In genomic region chr7:136245327-136246004, GRCh38 we compare ENCODE assay signal across 25 cellular contexts.
"Had no signal": no experiment of that assay in that cellular context is flagged by ENCODE, and none has a peak within 500 bp of the region (broad histone marks: within the 10 kb centered on the region; RNA-seq: fewer than 3 reads in every experiment).

No MANE protein-coding gene starts in this region.

- H3K36me3 ChIP-seq: left ventricle myocardium inferior, neural progenitor cell, neutrophil, ovary, right atrium auricular region, right lobe of liver, suprapubic skin, thoracic aorta, tibial artery, upper lobe of right lung had no signal

- H3K27ac ChIP-seq: hepatocyte, left ventricle myocardium inferior, neural progenitor cell, neutrophil, ovary, right atrium auricular region, right lobe of liver, suprapubic skin, thoracic aorta, tibial artery, upper lobe of right lung had no signal

- DNase-seq: islet precursor cell; left ventricle myocardium inferior; naive thymus-derived CD8-positive, alpha-beta T cell; nephron progenitor cell; occipital lobe; ovary; right lobe of liver; stimulated activated CD4-positive, alpha-beta T cell treated with anti-CD3 and anti-CD28 coated beads, Interleukin-1b, Interleukin-23, amount 100 ng/mL, for 48 hours; stimulated activated CD4-positive, alpha-beta T cell treated with anti-CD3 and anti-CD28 coated beads, Interleukin-2, amount 100 ng/mL, for 48 hours; stimulated activated CD4-positive, alpha-beta T cell treated with anti-CD3 and anti-CD28 coated beads, Interleukin-4, amount 100 ng/mL, for 4 hours; stimulated activated CD8-positive, alpha-beta memory T cell treated with anti-CD3 and anti-CD28 coated beads, Interleukin-4, amount 100 ng/mL, for 48 hours; stimulated activated naive CD4-positive, alpha-beta T cell treated with Interleukin-2 at 50 U/mL for 16 hours; tibial artery; trophoblast cell; upper lobe of right lung had no signal

- H3K4me3 ChIP-seq: hepatocyte, left ventricle myocardium inferior, lung, neural progenitor cell, ovary, right atrium auricular region, right lobe of liver, smooth muscle cell, suprapubic skin, thoracic aorta, tibial artery, upper lobe of right lung had no signal

- H3K4me3 Mint-ChIP-seq: naive thymus-derived CD8-positive, alpha-beta T cell; nephron progenitor cell; neural progenitor cell; stimulated activated memory B cell treated with anti-CD40 and anti-IgM and Interleukin-4, amounts not matched to agents 10 μg/mL and 1 μg/mL and 100 μg/mL, for 72 hours had no signal

- H3K36me3 Mint-ChIP-seq: neural progenitor cell had no signal

- H3K27me3 Mint-ChIP-seq: naive thymus-derived CD8-positive, alpha-beta T cell; progenitor cell of endocrine pancreas; stimulated activated memory B cell treated with anti-CD40 and anti-IgM and Interleukin-4, amounts not matched to agents 10 μg/mL and 1 μg/mL and 100 μg/mL, for 72 hours had no signal

- H3K9me3 ChIP-seq: left ventricle myocardium inferior, neutrophil, ovary, right atrium auricular region, right lobe of liver, suprapubic skin, thoracic aorta, tibial artery, upper lobe of right lung had no signal

- ATAC-seq: naive thymus-derived CD8-positive, alpha-beta T cell; right lobe of liver; stimulated activated memory B cell treated with anti-CD40 and anti-IgM and Interleukin-4, amounts not matched to agents 10 μg/mL and 1 μg/mL and 100 μg/mL, for 72 hours; upper lobe of right lung had no signal

- H3K9me3 Mint-ChIP-seq: nephron progenitor cell; neural progenitor cell; stimulated activated memory B cell treated with anti-CD40 and anti-IgM and Interleukin-4, amounts not matched to agents 10 μg/mL and 1 μg/mL and 100 μg/mL, for 72 hours had no signal

- H3K4me1 ChIP-seq: left ventricle myocardium inferior, neural progenitor cell, right atrium auricular region, right lobe of liver, suprapubic skin, tibial artery, upper lobe of right lung had no signal

- H3K4me1 Mint-ChIP-seq: naive thymus-derived CD8-positive, alpha-beta T cell; nephron progenitor cell; neural progenitor cell; stimulated activated memory B cell treated with anti-CD40 and anti-IgM and Interleukin-4, amounts not matched to agents 10 μg/mL and 1 μg/mL and 100 μg/mL, for 72 hours had no signal

- H3K27ac Mint-ChIP-seq: naive thymus-derived CD8-positive, alpha-beta T cell; nephron progenitor cell; neural progenitor cell; progenitor cell of endocrine pancreas; stimulated activated memory B cell treated with anti-CD40 and anti-IgM and Interleukin-4, amounts not matched to agents 10 μg/mL and 1 μg/mL and 100 μg/mL, for 72 hours had no signal

- H3K27me3 ChIP-seq: hepatocyte, neural progenitor cell, neutrophil, ovary, right atrium auricular region, right lobe of liver, suprapubic skin, tibial artery, upper lobe of right lung had no signal
